Comparison of ENCODE assay signal across 12 cellular contexts in genomic region chrX:23332101-23332887, GRCh38. TPM values are rescaled to one million over a fixed set of nuclear protein-coding genes. Genes with fewer than 3 reads are reported as not detected.
DNase-seq lines count a peak whose midpoint lies in the region; ATAC-seq and TF ChIP-seq lines count a peak whose summit lies in the region.
"Had no signal": no experiment of that assay in that cellular context is flagged by ENCODE, and none has a peak within 500 bp of the region (broad histone marks: within the 10 kb centered on the region; RNA-seq: fewer than 3 reads in every experiment).

No MANE protein-coding gene starts in this region.

- H3K9ac ChIP-seq in HUES64 (ENCODE audit: low read depth, low read length): no peak overlapping the region

- CTCF ChIA-PET in GM10248 (lab: Yijun Ruan, JAX): interaction anchor here (1.0 kb wide), 1 partner anchor 14 kb away, joined by 3 read pairs; no protein-coding TSS in a partner anchor

- H3K4me1 Mint-ChIP-seq in progenitor cell of endocrine pancreas (ENCODE audit: low read depth): peaks cover 12% of the 10 kb centered on the region

- intact Hi-C loops in esophagus squamous epithelium (cut with DNase I): no loop called here

- H3K4me1 ChIP-seq in BE2C (no peaks in the 10 kb centered on the region), HUES64 (ENCODE audit: insufficient read depth, low read length) (0 out of 2 replicates have a peak, but pooled peaks cover 4% of the 10 kb centered on the region), esophagus squamous epithelium (peaks cover 0 to 35% (median 0%) of the 10 kb centered on the region in 3 donors)

- DNase-seq in BE2C: no peak
- DNase-seq in esophagus squamous epithelium (lab: John Stamatoyannopoulos, UW): no peak
- no peak for DNase-seq in progenitor cell of endocrine pancreas (ENCODE audit: low spot score, unreplicated experiment)
- DNase-seq in NCI-H2029 treated with DMSO at 0.1 percent for 48 hours (lab: John Stamatoyannopoulos, UW): no peak
- DNase-seq in GM10248 (ENCODE audit: extremely low spot score): no peak
- DNase-seq in activated CD4-positive, alpha-beta T cell treated with anti-CD3 and anti-CD28 coated beads, Interleukin-2, amount 50 U/mL, for 48 hours: no peak
- DNase-seq: activated CD8-positive, alpha-beta memory T cell treated with anti-CD3 and anti-CD28 coated beads, Interleukin-2, amount 50 U/mL, for 48 hours; erythroblast; KBM-7 had no signal

- H3K27ac Mint-ChIP-seq in progenitor cell of endocrine pancreas: no peak overlapping the region
- H3K27ac Mint-ChIP-seq: stimulated activated effector memory CD8-positive, alpha-beta T cell treated with anti-CD3 and anti-CD28 coated beads, Interleukin-12 subunit alpha, Interleukin-12 subunit beta, amount 100 ng/mL, for 72 hours had no signal

- no peak for ATAC-seq in HG02981 (IDR thresholded peaks at IDR 0.05; ENCODE audit: unreplicated experiment)
- ATAC-seq: stimulated activated effector memory CD8-positive, alpha-beta T cell treated with anti-CD3 and anti-CD28 coated beads, Interleukin-12 subunit alpha, Interleukin-12 subunit beta, amount 100 ng/mL, for 72 hours had no signal

- POLR2A ChIA-PET in GM10248 (lab: Yijun Ruan, JAX): no interaction called here

- TF ChIP-seq POLR2A in esophagus squamous epithelium (IDR thresholded peaks at IDR 0.05): no peak

- WGBS in HUES64: under 1% methylated on average over 42 of the region's 42 CpGs
- 0 to 27% methylated on average over 10 to 26 of the region's 42 CpGs for WGBS in esophagus squamous epithelium, 2 donors

- H3K4me3 ChIP-seq in BE2C (ENCODE audit: low read depth, low read length): peak overlapping the region; percentile 36
- H3K4me3 ChIP-seq in HUES64 (ENCODE audit: low read length): peak overlapping the region; percentile 59
- H3K4me3 ChIP-seq in esophagus squamous epithelium: peak overlapping the region in 3 of 4 donors; percentile 36 to 59 (median 47)

- H3K27me3 ChIP-seq in BE2C: peaks cover 57% of the 10 kb centered on the region
- H3K27me3 ChIP-seq in HUES64 (ENCODE audit: insufficient read depth, low read length): peaks cover 60% of the 10 kb centered on the region
- H3K27me3 ChIP-seq in esophagus squamous epithelium: peaks cover 0 to 59% (median 8%) of the 10 kb centered on the region in 4 donors

- TF ChIP-seq CTCF in BE2C (IDR thresholded peaks at IDR 0.05; ENCODE audit: low read depth, low read length): no peak
- TF ChIP-seq CTCF in esophagus squamous epithelium (IDR thresholded peaks at IDR 0.05): no peak
- no peak for TF ChIP-seq CTCF in progenitor cell of endocrine pancreas (IDR thresholded peaks at IDR 0.05; ENCODE audit: unreplicated experiment)
- no peak for TF ChIP-seq CTCF in GM10248 (IDR thresholded peaks at IDR 0.05; ENCODE audit: control extremely low read depth, extremely low read depth, low read depth, missing control alignments)

- H3K27ac ChIP-seq in HUES64 (ENCODE audit: low read depth, low read length): no peak overlapping the region
- peak overlapping the region in 1 of 4 donors; percentile 61 for H3K27ac ChIP-seq in esophagus squamous epithelium

- H3K36me3 ChIP-seq in BE2C (no peaks in the 10 kb centered on the region), HUES64 (ENCODE audit: insufficient read depth, low read length) (no peaks in the 10 kb centered on the region), esophagus squamous epithelium (no peaks in the 10 kb centered on the region)

- H3K36me3 Mint-ChIP-seq in progenitor cell of endocrine pancreas (ENCODE audit: insufficient read depth): no peaks in the 10 kb centered on the region
- H3K36me3 Mint-ChIP-seq: stimulated activated effector memory CD8-positive, alpha-beta T cell treated with anti-CD3 and anti-CD28 coated beads, Interleukin-12 subunit alpha, Interleukin-12 subunit beta, amount 100 ng/mL, for 72 hours had no signal

- H3K4me3 Mint-ChIP-seq in progenitor cell of endocrine pancreas (ENCODE audit: low read depth): peak overlapping the region; percentile 79
- H3K4me3 Mint-ChIP-seq: stimulated activated effector memory CD8-positive, alpha-beta T cell treated with anti-CD3 and anti-CD28 coated beads, Interleukin-12 subunit alpha, Interleukin-12 subunit beta, amount 100 ng/mL, for 72 hours had no signal

- peaks cover 85% of the 10 kb centered on the region for H3K27me3 Mint-ChIP-seq in progenitor cell of endocrine pancreas

- H3K9me3 ChIP-seq in BE2C: no peaks in the 10 kb centered on the region
- H3K9me3 ChIP-seq in HUES64 (ENCODE audit: insufficient read depth, low read depth, low read length): no peaks in the 10 kb centered on the region
- no peaks in the 10 kb centered on the region for H3K9me3 ChIP-seq in esophagus squamous epithelium

- H3K9me3 Mint-ChIP-seq in progenitor cell of endocrine pancreas (ENCODE audit: low read depth): no peaks in the 10 kb centered on the region
- H3K9me3 Mint-ChIP-seq: stimulated activated effector memory CD8-positive, alpha-beta T cell treated with anti-CD3 and anti-CD28 coated beads, Interleukin-12 subunit alpha, Interleukin-12 subunit beta, amount 100 ng/mL, for 72 hours had no signal

RNA-seq across cellular contexts. Expression of gene PTCHD1, which starts 2.4 kb away (rescaled TPM):
- 0.03 TPM for polyA plus RNA-seq in BE2C (2012; ENCODE audit: insufficient read depth, insufficient read length, low read depth)
- 1.2 TPM for polyA plus RNA-seq in HUES64 (2013, experiment 1 of 2)
- 1.3 TPM for polyA plus RNA-seq in HUES64 (2013, experiment 2 of 2)
- total RNA-seq in esophagus squamous epithelium (1 to 10 TPM in 1 of 4 donors, under 1 TPM in 3; 0.22 to 1.7 (median 0.41) TPM), progenitor cell of endocrine pancreas (0.43 and 0.55 TPM in 2 replicates)
